ENCODE assay signal across 1 cellular context in genomic region chr3:155465664-155466063, GRCh38.
A peak's percentile ranks its signal among the peaks of the same experiment; 100 is the strongest.
TF ChIP-seq lines count a peak whose summit lies in the region.

No MANE protein-coding gene starts in this region.

TF ChIP-seq in H1, 55 proteins besides CTCF, POLR2A, EP300 and RAD21:
- TF ChIP-seq E2F6 (IDR thresholded peaks at IDR 0.05) (peak; percentile 70), MAX (IDR thresholded peaks at IDR 0.05) (peak; percentile 31; the same call in 1 of the 2 replicates), YY1 (IDR thresholded peaks at IDR 0.05; ENCODE audit: low read depth, low read length) (no peak), GABPA (IDR thresholded peaks at IDR 0.05; ENCODE audit: borderline replicate concordance, insufficient read depth, low read length) (no peak)
